9 cellular contexts compared by ENCODE assay signal in genomic region chr13:28531195-28531955, GRCh38. TPM values are rescaled to one million over a fixed set of nuclear protein-coding genes. Genes with fewer than 3 reads are reported as not detected.
A peak's percentile ranks its signal among the peaks of the same experiment; 100 is the strongest.
DNase-seq lines count a peak whose midpoint lies in the region; ATAC-seq and TF ChIP-seq lines count a peak whose summit lies in the region.
"Had no signal": no experiment of that assay in that cellular context is flagged by ENCODE, and none has a peak within 500 bp of the region (broad histone marks: within the 10 kb centered on the region; RNA-seq: fewer than 3 reads in every experiment).

No MANE protein-coding gene starts in this region.

- H3K4me3 Mint-ChIP-seq in activated naive CD8-positive, alpha-beta T cell treated with anti-CD3 and anti-CD28 coated beads, Interleukin-2, amount 50 U/mL, for 24 hours, result no peak overlapping the region
- H3K4me3 Mint-ChIP-seq: dendritic cell treated with granulocyte-macrophage colony-stimulating factor and Interleukin-4, amounts not matched to agents 40 ng/mL and 50 ng/mL, for 4 days had no signal

- H3K27me3 Mint-ChIP-seq in activated naive CD8-positive, alpha-beta T cell treated with anti-CD3 and anti-CD28 coated beads, Interleukin-2, amount 50 U/mL, for 24 hours, result peaks cover 34% of the 10 kb centered on the region

- peak overlapping the region; percentile 46 for H3K4me3 ChIP-seq in fibroblast of pulmonary artery (replicated peaks; ENCODE audit: low read depth, low read length)

- H3K36me3 Mint-ChIP-seq in activated naive CD8-positive, alpha-beta T cell treated with anti-CD3 and anti-CD28 coated beads, Interleukin-2, amount 50 U/mL, for 24 hours (ENCODE audit: low read depth), result no peaks in the 10 kb centered on the region

- peaks cover 4% of the 10 kb centered on the region for H3K4me1 Mint-ChIP-seq in activated naive CD8-positive, alpha-beta T cell treated with anti-CD3 and anti-CD28 coated beads, Interleukin-2, amount 50 U/mL, for 24 hours

- H3K27ac Mint-ChIP-seq in activated naive CD8-positive, alpha-beta T cell treated with anti-CD3 and anti-CD28 coated beads, Interleukin-2, amount 50 U/mL, for 24 hours, result no peak overlapping the region
- H3K27ac Mint-ChIP-seq: dendritic cell treated with granulocyte-macrophage colony-stimulating factor and Interleukin-4, amounts not matched to agents 40 ng/mL and 50 ng/mL, for 4 days had no signal

- H3K9me3 Mint-ChIP-seq in activated naive CD8-positive, alpha-beta T cell treated with anti-CD3 and anti-CD28 coated beads, Interleukin-2, amount 50 U/mL, for 24 hours, result no peaks in the 10 kb centered on the region
- H3K9me3 Mint-ChIP-seq: dendritic cell treated with granulocyte-macrophage colony-stimulating factor and Interleukin-4, amounts not matched to agents 40 ng/mL and 50 ng/mL, for 4 days had no signal

- ATAC-seq in omental fat pad (ENCODE audit: low FRiP score) (peak; percentile 41), HG02610 (IDR thresholded peaks at IDR 0.05; ENCODE audit: unreplicated experiment) (no peak)
- ATAC-seq in activated naive CD8-positive, alpha-beta T cell treated with anti-CD3 and anti-CD28 coated beads, Interleukin-2, amount 50 U/mL, for 24 hours, result no peak

- no peak for TF ChIP-seq CTCF in fibroblast of pulmonary artery (IDR thresholded peaks at IDR 0.05; ENCODE audit: low read length, missing control alignments)
- no peak for TF ChIP-seq CTCF in omental fat pad (IDR thresholded peaks at IDR 0.05)

- peak; percentile 68 for DNase-seq in COLO829 (ENCODE audit: low spot score)
- DNase-seq in NCI-H345 treated with DMSO at 0.1 percent for 48 hours (lab: John Stamatoyannopoulos, UW; ENCODE audit: unreplicated experiment), result peak; percentile 15
- DNase-seq in fibroblast of pulmonary artery (ENCODE audit: low read depth), result peak; percentile 45
- DNase-seq in omental fat pad (ENCODE audit: low spot score), result no peak
- DNase-seq in activated CD8-positive, alpha-beta memory T cell treated with anti-CD3 and anti-CD28 coated beads, Interleukin-2, amount 50 U/mL, for 4 hours, result no peak
- DNase-seq in activated naive CD8-positive, alpha-beta T cell treated with anti-CD3 and anti-CD28 coated beads, Interleukin-2, amount 50 U/mL, for 24 hours, result no peak
- no peak for DNase-seq in stimulated activated CD4-positive, alpha-beta T cell treated with anti-CD3 and anti-CD28 coated beads, Interleukin-4, amount 100 ng/mL, for 1 hour

RNA-seq across cellular contexts. Expression of gene FLT1, which starts 36.4 kb away (rescaled TPM):
- 100 to 1,000 TPM in 1 of 4 donors, 10 to 100 TPM in 3; 24.8 to 210 (median 65.7) TPM for total RNA-seq in omental fat pad

Comparison
In these comparisons a context has a peak if more than half of its experiments do, and no peak if none do; other contexts are left out.
1. DNase-seq: peak in COLO829 (single experiment), NCI-H345 treated with DMSO at 0.1 percent for 48 hours (single experiment) and fibroblast of pulmonary artery (single experiment); none in omental fat pad (single experiment), activated CD8-positive, alpha-beta memory T cell treated with anti-CD3 and anti-CD28 coated beads, Interleukin-2, amount 50 U/mL, for 4 hours (single experiment), activated naive CD8-positive, alpha-beta T cell treated with anti-CD3 and anti-CD28 coated beads, Interleukin-2, amount 50 U/mL, for 24 hours (single experiment) and stimulated activated CD4-positive, alpha-beta T cell treated with anti-CD3 and anti-CD28 coated beads, Interleukin-4, amount 100 ng/mL, for 1 hour (single experiment).